In genomic region chr19:8423821-8424223, GRCh38 we compare ENCODE assay signal across 8 cellular contexts. TPM values are rescaled to one million over a fixed set of nuclear protein-coding genes. Genes with fewer than 3 reads are reported as not detected.
A peak's percentile ranks its signal among the peaks of the same experiment; 100 is the strongest.
DNase-seq lines count a peak whose midpoint lies in the region; TF ChIP-seq lines count a peak whose summit lies in the region.

No MANE protein-coding gene starts in this region.

- no peak overlapping the region for H3K4me3 Mint-ChIP-seq in activated T-helper 2 cell treated with anti-CD3 and anti-CD28 coated beads, Interferon-gamma antibody, Interleukin-2, Interleukin-4, amounts not matched to agents 10 μg/mL and 5 μg/mL and 100 μg/mL, durations not matched to agents 14 hours and 24 hours and 36 hours (ENCODE audit: low read depth)

- peak overlapping the region; percentile 95 to 100 for H3K27ac ChIP-seq in liver (ENCODE audit: low read depth in 1 of 2, low read length in 2 of 2)
- peak overlapping the region; percentile 80 to 88 (median 85) for H3K27ac ChIP-seq in transverse colon

- no peaks in the 10 kb centered on the region for H3K9me3 Mint-ChIP-seq in activated T-helper 2 cell treated with anti-CD3 and anti-CD28 coated beads, Interferon-gamma antibody, Interleukin-2, Interleukin-4, amounts not matched to agents 10 μg/mL and 5 μg/mL and 100 μg/mL, durations not matched to agents 14 hours and 24 hours and 36 hours

- no peaks in the 10 kb centered on the region for H3K27me3 Mint-ChIP-seq in activated T-helper 2 cell treated with anti-CD3 and anti-CD28 coated beads, Interferon-gamma antibody, Interleukin-2, Interleukin-4, amounts not matched to agents 10 μg/mL and 5 μg/mL and 100 μg/mL, durations not matched to agents 14 hours and 24 hours and 36 hours (ENCODE audit: low read depth)

- no peak for TF ChIP-seq POLR2A in transverse colon (IDR thresholded peaks at IDR 0.05)

- H3K9me3 ChIP-seq in liver (ENCODE audit: control insufficient read depth in 4 of 4, low read length in 3 of 4) (no peaks in the 10 kb centered on the region), transverse colon (no peaks in the 10 kb centered on the region)

- intact Hi-C loops in transverse colon (cut with DNase I; ENCODE audit: low total_unique reads), result no loop called here
- intact Hi-C loops in activated T-helper 2 cell treated with anti-CD3 and anti-CD28 coated beads, Interferon-gamma antibody, Interleukin-2, Interleukin-4, amounts not matched to agents 10 μg/mL and 5 μg/mL and 100 μg/mL, durations not matched to agents 14 hours and 24 hours and 36 hours (cut with micrococcal nuclease), result no loop called here

- H3K4me1 ChIP-seq in liver (ENCODE audit: control insufficient read depth in 4 of 4, insufficient read depth in 4 of 4, low read length in 3 of 4) (peaks cover 4 to 22% (median 12%) of the 10 kb centered on the region in 4 donors), transverse colon (peaks cover 0 to 20% (median 8%) of the 10 kb centered on the region in 4 donors)

- H3K27me3 ChIP-seq in liver (ENCODE audit: control insufficient read depth in 4 of 4, insufficient read depth in 4 of 4, low read length in 3 of 4) (no peaks in the 10 kb centered on the region), transverse colon (no peaks in the 10 kb centered on the region)

- TF ChIP-seq CTCF in liver (IDR thresholded peaks at IDR 0.05; ENCODE audit: low read depth, low read length, missing input control), result no peak
- no peak for TF ChIP-seq CTCF in transverse colon (IDR thresholded peaks at IDR 0.05)

- no peak overlapping the region for H3K4me3 ChIP-seq in liver (ENCODE audit: low read depth in 1 of 3, low read length in 3 of 3)
- no peak overlapping the region for H3K4me3 ChIP-seq in transverse colon

- no peak overlapping the region for H3K27ac Mint-ChIP-seq in activated T-helper 2 cell treated with anti-CD3 and anti-CD28 coated beads, Interferon-gamma antibody, Interleukin-2, Interleukin-4, amounts not matched to agents 10 μg/mL and 5 μg/mL and 100 μg/mL, durations not matched to agents 14 hours and 24 hours and 36 hours

- no peaks in the 10 kb centered on the region for H3K4me1 Mint-ChIP-seq in activated T-helper 2 cell treated with anti-CD3 and anti-CD28 coated beads, Interferon-gamma antibody, Interleukin-2, Interleukin-4, amounts not matched to agents 10 μg/mL and 5 μg/mL and 100 μg/mL, durations not matched to agents 14 hours and 24 hours and 36 hours (ENCODE audit: low read depth)

- peak; percentile 52 to 54 for TF ChIP-seq RAD21 in liver (IDR thresholded peaks at IDR 0.05)

- peak overlapping the region; percentile 1 to 26 for H3K9ac ChIP-seq in liver (ENCODE audit: low read depth in 1 of 2, low read length in 2 of 2)

- 25% methylated on average over 9 of the region's 9 CpGs for WGBS in liver
- WGBS in transverse colon (ENCODE audit: low coverage in 1 of 2), 2 donors, result 47% methylated on average over 9 of the region's 9 CpGs; no CpG with 5 or more reads in 1 of the 2 donors

- TF ChIP-seq EP300 in transverse colon (IDR thresholded peaks at IDR 0.05; ENCODE audit: low read depth), result peak; percentile 70

- in situ Hi-C loops in transverse colon (cut with MboI; ENCODE audit: low pct_ligation_motif_present in 1 of 4, low pct_unique_long_range_greater_than_20kb in 1 of 4, low sequenced_read_pairs in 3 of 4), result loop anchor here in 1 of 4 donors (25.0 kb wide), 1 partner anchor 88 kb away; the partner anchor contains the start of genes PRAM1 and ZNF414

- peak; percentile 86 for DNase-seq in DMS53 treated with DMSO at 0.1 percent for 48 hours (lab: John Stamatoyannopoulos, UW; ENCODE audit: unreplicated experiment)
- DNase-seq in NCI-H446 (lab: John Stamatoyannopoulos, UW), result peak; percentile 26 to 83
- DNase-seq in dedifferentiated amniotic fluid mesenchymal stem cell (ENCODE audit: extremely low spot score), result peak; percentile 96
- DNase-seq in transverse colon, result peak; percentile 84
- DNase-seq in stimulated activated naive CD4-positive, alpha-beta T cell treated with Interleukin-2 at 50 U/mL for 16 hours (lab: John Stamatoyannopoulos, UW), result no peak
- DNase-seq in activated T-helper 2 cell treated with anti-CD3 and anti-CD28 coated beads, Interferon-gamma antibody, Interleukin-2, Interleukin-4, amounts not matched to agents 10 μg/mL and 5 μg/mL and 100 μg/mL, durations not matched to agents 14 hours and 24 hours and 36 hours (ENCODE audit: low spot score), result no peak
- no peak for DNase-seq in NCI-H82 (lab: John Stamatoyannopoulos, UW)

- no peaks in the 10 kb centered on the region for H3K36me3 Mint-ChIP-seq in activated T-helper 2 cell treated with anti-CD3 and anti-CD28 coated beads, Interferon-gamma antibody, Interleukin-2, Interleukin-4, amounts not matched to agents 10 μg/mL and 5 μg/mL and 100 μg/mL, durations not matched to agents 14 hours and 24 hours and 36 hours (ENCODE audit: low read depth)

- H3K36me3 ChIP-seq in liver (ENCODE audit: control insufficient read depth in 4 of 4, insufficient read depth in 3 of 4, low read depth in 1 of 4, low read length in 3 of 4) (peaks cover 0 to 4% (median 3%) of the 10 kb centered on the region in 4 donors), transverse colon (peaks cover 0 to 6% (median 0%) of the 10 kb centered on the region in 4 donors)

TF ChIP-seq in liver, 16 proteins besides CTCF, POLR2A, EP300 and RAD21 (continues in another document):
- TF ChIP-seq JUND (IDR thresholded peaks at IDR 0.05) (peak; percentile 100), HNF4G (IDR thresholded peaks at IDR 0.05) (no peak), HNF4A (conservative IDR thresholded peaks at IDR 0.05) (peak; percentile 48 to 77), SP1 (IDR thresholded peaks at IDR 0.05) (peak; percentile 73), EGR1 (IDR thresholded peaks at IDR 0.05; ENCODE audit: low read depth in 2 of 2) (peak; percentile 57 to 89), YY1 (IDR thresholded peaks at IDR 0.05) (peak; percentile 55), REST (IDR thresholded peaks at IDR 0.05) (peak; percentile 46), RXRA (IDR thresholded peaks at IDR 0.05) (peak; percentile 78 to 92)

RNA-seq across cellular contexts. Expression of gene MARCHF2, which starts 10.7 kb away (rescaled TPM):
- total RNA-seq in liver (10 to 100 TPM; 78.6 to 89.5 TPM), transverse colon (100 to 1,000 TPM in 2 of 4 donors, 10 to 100 TPM in 2; 86.1 to 381 (median 118) TPM)
- polyA plus RNA-seq in liver, result 10 to 100 TPM; 21.6 to 39.1 TPM
- total RNA-seq in activated T-helper 2 cell treated with anti-CD3 and anti-CD28 coated beads, Interferon-gamma antibody, Interleukin-2, Interleukin-4, amounts not matched to agents 10 μg/mL and 5 μg/mL and 100 μg/mL, durations not matched to agents 14 hours and 24 hours and 36 hours, result 10.2 and 13.0 TPM in 2 replicates

RNA-seq across cellular contexts. Expression of gene HNRNPM, which starts 21.0 kb away (rescaled TPM):
- total RNA-seq in liver (10 to 100 TPM; 66.3 to 75.1 TPM), transverse colon (100 to 1,000 TPM in 2 of 4 donors, 10 to 100 TPM in 2; 72.2 to 164 (median 101) TPM)
- 10 to 100 TPM; 39.4 to 86.9 TPM for polyA plus RNA-seq in liver
- 336 and 347 TPM in 2 replicates for total RNA-seq in activated T-helper 2 cell treated with anti-CD3 and anti-CD28 coated beads, Interferon-gamma antibody, Interleukin-2, Interleukin-4, amounts not matched to agents 10 μg/mL and 5 μg/mL and 100 μg/mL, durations not matched to agents 14 hours and 24 hours and 36 hours

RNA-seq across cellular contexts. Expression of gene RAB11B, which starts 33.7 kb away (rescaled TPM):
- total RNA-seq in liver (10 to 100 TPM; 31.9 to 91.2 TPM), transverse colon (100 to 1,000 TPM in 1 of 4 donors, 10 to 100 TPM in 3; 48.6 to 159 (median 56.1) TPM)
- 10 to 100 TPM; 27.3 to 58.1 TPM for polyA plus RNA-seq in liver
- total RNA-seq in activated T-helper 2 cell treated with anti-CD3 and anti-CD28 coated beads, Interferon-gamma antibody, Interleukin-2, Interleukin-4, amounts not matched to agents 10 μg/mL and 5 μg/mL and 100 μg/mL, durations not matched to agents 14 hours and 24 hours and 36 hours, result 85.9 and 86.1 TPM in 2 replicates

RNA-seq across cellular contexts. Expression of gene ANGPTL4, which starts 59.9 kb away (rescaled TPM):
- 100 to 1,000 TPM in 1 of 2 donors, under 1 TPM in 1; 0.65 to 144 TPM for total RNA-seq in liver
- 100 to 1,000 TPM in 1 of 2 donors, 10 to 100 TPM in 1; 25.2 to 118 TPM for polyA plus RNA-seq in liver
- 100 to 1,000 TPM in 1 of 4 donors, 10 to 100 TPM in 1, 1 to 10 TPM in 2; 2.3 to 123 (median 10.3) TPM for total RNA-seq in transverse colon
- total RNA-seq in activated T-helper 2 cell treated with anti-CD3 and anti-CD28 coated beads, Interferon-gamma antibody, Interleukin-2, Interleukin-4, amounts not matched to agents 10 μg/mL and 5 μg/mL and 100 μg/mL, durations not matched to agents 14 hours and 24 hours and 36 hours, result 7.1 and 7.4 TPM in 2 replicates

Comparison
In these comparisons a context has a peak if more than half of its experiments do, and no peak if none do; other contexts are left out.
1. DNase-seq: peak in DMS53 treated with DMSO at 0.1 percent for 48 hours (single experiment), NCI-H446 (2 of 2), dedifferentiated amniotic fluid mesenchymal stem cell (single experiment) and transverse colon (single experiment); none in stimulated activated naive CD4-positive, alpha-beta T cell treated with Interleukin-2 at 50 U/mL for 16 hours (single experiment), activated T-helper 2 cell treated with anti-CD3 and anti-CD28 coated beads, Interferon-gamma antibody, Interleukin-2, Interleukin-4, amounts not matched to agents 10 μg/mL and 5 μg/mL and 100 μg/mL, durations not matched to agents 14 hours and 24 hours and 36 hours (single experiment) and NCI-H82 (single experiment).